In genomic region chr22:46845281-46846153, GRCh38 we compare ENCODE assay signal across 9 cellular contexts.
A peak's percentile ranks its signal among the peaks of the same experiment; 100 is the strongest.
DNase-seq lines count a peak whose midpoint lies in the region; ATAC-seq and TF ChIP-seq lines count a peak whose summit lies in the region.
"Had no signal": no experiment of that assay in that cellular context is flagged by ENCODE, and none has a peak within 500 bp of the region (broad histone marks: within the 10 kb centered on the region; RNA-seq: fewer than 3 reads in every experiment).

No MANE protein-coding gene starts in this region.

- no peak for DNase-seq in AG04449 (ENCODE audit: low read depth, low spot score)
- peak; percentile 3 for DNase-seq in RPMI7951 (ENCODE audit: low read depth)
- peak; percentile 43 to 86 for DNase-seq in fibroblast of lung (ENCODE audit: low read depth in 2 of 2)
- no peak for DNase-seq in ascending aorta (ENCODE audit: low spot score in 2 of 2)
- no peak for DNase-seq in activated CD4-positive, alpha-beta memory T cell treated with anti-CD3 and anti-CD28 coated beads for 36 hours
- DNase-seq: effector memory CD8-positive, alpha-beta T cell had no signal

- H3K79me2 ChIP-seq in fibroblast of lung (ENCODE audit: control insufficient read depth, insufficient read depth, low read length) = no peaks in the 10 kb centered on the region
- no peaks in the 10 kb centered on the region for H3K79me2 ChIP-seq in neural cell (replicated peaks; ENCODE audit: insufficient read depth, low read length)

- H2AFZ ChIP-seq in fibroblast of lung (ENCODE audit: low read length) (no peak overlapping the region), neural cell (ENCODE audit: low read depth, low read length) (no peak overlapping the region)

- no peak overlapping the region for H3K4me3 Mint-ChIP-seq in activated CD4-positive, alpha-beta memory T cell treated with anti-CD3 and anti-CD28 coated beads for 36 hours
- H3K4me3 Mint-ChIP-seq: effector memory CD8-positive, alpha-beta T cell had no signal

- H3K36me3 ChIP-seq in fibroblast of lung (ENCODE audit: control insufficient read depth, insufficient read depth, low read length) (no peaks in the 10 kb centered on the region), neural cell (ENCODE audit: insufficient read depth, low read length) (no peaks in the 10 kb centered on the region), ascending aorta (peaks cover 0 to 2% of the 10 kb centered on the region in 2 donors)

- no peaks in the 10 kb centered on the region for H3K27me3 Mint-ChIP-seq in activated CD4-positive, alpha-beta memory T cell treated with anti-CD3 and anti-CD28 coated beads for 36 hours
- H3K27me3 Mint-ChIP-seq: effector memory CD8-positive, alpha-beta T cell had no signal

- no peaks in the 10 kb centered on the region for H3K9me3 ChIP-seq in fibroblast of lung (ENCODE audit: control insufficient read depth, insufficient read depth, low read depth, low read length)
- H3K9me3 ChIP-seq in neural cell (ENCODE audit: low read length) = no peaks in the 10 kb centered on the region
- no peaks in the 10 kb centered on the region for H3K9me3 ChIP-seq in ascending aorta

- ATAC-seq in HG02973 (IDR thresholded peaks at IDR 0.05; ENCODE audit: unreplicated experiment) (no peak), HG03439 (IDR thresholded peaks at IDR 0.05; ENCODE audit: unreplicated experiment) (no peak)
- ATAC-seq: effector memory CD8-positive, alpha-beta T cell had no signal

- no peaks in the 10 kb centered on the region for H3K9me3 Mint-ChIP-seq in activated CD4-positive, alpha-beta memory T cell treated with anti-CD3 and anti-CD28 coated beads for 36 hours
- H3K9me3 Mint-ChIP-seq: effector memory CD8-positive, alpha-beta T cell had no signal

- H3K4me1 ChIP-seq in fibroblast of lung (ENCODE audit: control insufficient read depth, extremely low read depth, insufficient read depth, low read length) (no peaks in the 10 kb centered on the region), ascending aorta (peaks cover 0 to 2% of the 10 kb centered on the region in 2 donors)

- H3K9ac ChIP-seq in fibroblast of lung (ENCODE audit: insufficient read depth, low read length) = no peak overlapping the region
- H3K9ac ChIP-seq in neural cell (ENCODE audit: low read length) = peak overlapping the region; percentile 10

- no peaks in the 10 kb centered on the region for H3K27me3 ChIP-seq in fibroblast of lung (ENCODE audit: control insufficient read depth, insufficient read depth, low read length)
- no peaks in the 10 kb centered on the region for H3K27me3 ChIP-seq in neural cell (ENCODE audit: insufficient read depth, low read depth, low read length)
- H3K27me3 ChIP-seq in ascending aorta = no peaks in the 10 kb centered on the region

- H3K4me2 ChIP-seq in fibroblast of lung (ENCODE audit: extremely low read depth, insufficient read depth, low read length) (peak overlapping the region; percentile 88), neural cell (ENCODE audit: low read length) (no peak overlapping the region)

- H3F3A ChIP-seq in neural cell (ENCODE audit: insufficient read depth, low read length, poor library complexity, severe bottlenecking) = no peaks in the 10 kb centered on the region

- TF ChIP-seq RAD21 in neural cell (conservative IDR thresholded peaks at IDR 0.05) = peak; percentile 94

- TF ChIP-seq CTCF in AG04449 (IDR thresholded peaks at IDR 0.05; ENCODE audit: insufficient read depth, low read length, missing control alignments) (peak; percentile 11), fibroblast of lung (conservative IDR thresholded peaks at IDR 0.05 in 1 of 2, IDR thresholded peaks at IDR 0.05 in 1 of 2; ENCODE audit: low read depth in 1 of 2, low read length in 2 of 2) (peak; percentile 55 to 62), neural cell (IDR thresholded peaks at IDR 0.05; ENCODE audit: poor library complexity, severe bottlenecking) (peak; percentile 88), ascending aorta (IDR thresholded peaks at IDR 0.05) (peak in 1 of 3 experiments; percentile 34)

- intact Hi-C loops in ascending aorta (cut with DNase I) = no loop called here
- intact Hi-C loops in activated CD4-positive, alpha-beta memory T cell treated with anti-CD3 and anti-CD28 coated beads for 36 hours (cut with micrococcal nuclease) = no loop called here

- H3K27ac ChIP-seq in fibroblast of lung (ENCODE audit: insufficient read depth, low read length) (peak overlapping the region; percentile 24), neural cell (ENCODE audit: low read length) (peak overlapping the region; percentile 47), ascending aorta (no peak overlapping the region)

- no peak overlapping the region for H3K27ac Mint-ChIP-seq in activated CD4-positive, alpha-beta memory T cell treated with anti-CD3 and anti-CD28 coated beads for 36 hours

- no peaks in the 10 kb centered on the region for H3K9me2 ChIP-seq in neural cell (ENCODE audit: insufficient read depth, low read length)

- peak overlapping the region; percentile 19 for H3K4me3 ChIP-seq in AG04449 (ENCODE audit: low read depth, low read length)
- peak overlapping the region; percentile 19 to 40 (median 28) for H3K4me3 ChIP-seq in fibroblast of lung (replicated peaks in 1 of 4; ENCODE audit: control extremely low read depth in 1 of 4, insufficient read depth in 1 of 4, low read depth in 3 of 4, low read length in 4 of 4)
- H3K4me3 ChIP-seq in neural cell (ENCODE audit: low read length) = no peak overlapping the region
- H3K4me3 ChIP-seq in ascending aorta = peak overlapping the region in 1 of 2 donors; percentile 47

- peaks cover 32% of the 10 kb centered on the region for H3K4me1 Mint-ChIP-seq in activated CD4-positive, alpha-beta memory T cell treated with anti-CD3 and anti-CD28 coated beads for 36 hours (ENCODE audit: low read depth)

- H4K20me1 ChIP-seq in fibroblast of lung (ENCODE audit: control insufficient read depth, extremely low read depth, insufficient read depth, low read length) (no peaks in the 10 kb centered on the region), neural cell (ENCODE audit: insufficient read depth) (no peaks in the 10 kb centered on the region)

- peaks cover 10% of the 10 kb centered on the region for H3K36me3 Mint-ChIP-seq in activated CD4-positive, alpha-beta memory T cell treated with anti-CD3 and anti-CD28 coated beads for 36 hours

- POLR2A ChIA-PET in AG04449 (lab: Yijun Ruan, JAX) = interaction anchor here (0.6 kb wide), 1 partner anchor 16 kb away, joined by 4 read pairs; no protein-coding TSS in a partner anchor
- POLR2A ChIA-PET in activated CD4-positive, alpha-beta memory T cell treated with anti-CD3 and anti-CD28 coated beads for 36 hours (lab: Charles Lee) = no interaction called here

- TF ChIP-seq EP300 in neural cell (conservative IDR thresholded peaks at IDR 0.05; ENCODE audit: poor library complexity, severe bottlenecking) = no peak

- CTCF ChIA-PET in AG04449 (lab: Yijun Ruan, JAX) = interaction anchor here (0.8 to 5.4 kb wide), 29 partner anchors 10 to 1727 kb away, joined by 3 to 44 read pairs (median 4); no protein-coding TSS in a partner anchor
- CTCF ChIA-PET in activated CD4-positive, alpha-beta memory T cell treated with anti-CD3 and anti-CD28 coated beads for 36 hours (lab: Charles Lee) = interaction anchor here (0.9 to 1.2 kb wide), 2 partner anchors 18 to 47 kb away, joined by 3 read pairs; no protein-coding TSS in a partner anchor

TF ChIP-seq in neural cell, 6 proteins besides CTCF, POLR2A, EP300 and RAD21:
- TF ChIP-seq, protein P1, sequence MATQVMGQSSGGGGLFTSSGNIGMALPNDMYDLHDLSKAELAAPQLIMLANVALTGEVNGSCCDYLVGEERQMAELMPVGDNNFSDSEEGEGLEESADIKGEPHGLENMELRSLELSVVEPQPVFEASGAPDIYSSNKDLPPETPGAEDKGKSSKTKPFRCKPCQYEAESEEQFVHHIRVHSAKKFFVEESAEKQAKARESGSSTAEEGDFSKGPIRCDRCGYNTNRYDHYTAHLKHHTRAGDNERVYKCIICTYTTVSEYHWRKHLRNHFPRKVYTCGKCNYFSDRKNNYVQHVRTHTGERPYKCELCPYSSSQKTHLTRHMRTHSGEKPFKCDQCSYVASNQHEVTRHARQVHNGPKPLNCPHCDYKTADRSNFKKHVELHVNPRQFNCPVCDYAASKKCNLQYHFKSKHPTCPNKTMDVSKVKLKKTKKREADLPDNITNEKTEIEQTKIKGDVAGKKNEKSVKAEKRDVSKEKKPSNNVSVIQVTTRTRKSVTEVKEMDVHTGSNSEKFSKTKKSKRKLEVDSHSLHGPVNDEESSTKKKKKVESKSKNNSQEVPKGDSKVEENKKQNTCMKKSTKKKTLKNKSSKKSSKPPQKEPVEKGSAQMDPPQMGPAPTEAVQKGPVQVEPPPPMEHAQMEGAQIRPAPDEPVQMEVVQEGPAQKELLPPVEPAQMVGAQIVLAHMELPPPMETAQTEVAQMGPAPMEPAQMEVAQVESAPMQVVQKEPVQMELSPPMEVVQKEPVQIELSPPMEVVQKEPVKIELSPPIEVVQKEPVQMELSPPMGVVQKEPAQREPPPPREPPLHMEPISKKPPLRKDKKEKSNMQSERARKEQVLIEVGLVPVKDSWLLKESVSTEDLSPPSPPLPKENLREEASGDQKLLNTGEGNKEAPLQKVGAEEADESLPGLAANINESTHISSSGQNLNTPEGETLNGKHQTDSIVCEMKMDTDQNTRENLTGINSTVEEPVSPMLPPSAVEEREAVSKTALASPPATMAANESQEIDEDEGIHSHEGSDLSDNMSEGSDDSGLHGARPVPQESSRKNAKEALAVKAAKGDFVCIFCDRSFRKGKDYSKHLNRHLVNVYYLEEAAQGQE (IDR thresholded peaks at IDR 0.05; ENCODE audit: borderline replicate concordance) = no peak
- no peak for TF ChIP-seq MXI1 (conservative IDR thresholded peaks at IDR 0.05; ENCODE audit: poor library complexity, severe bottlenecking)
- TF ChIP-seq EZH2 (IDR thresholded peaks at IDR 0.05; ENCODE audit: borderline replicate concordance, insufficient read depth, low read length, poor library complexity, severe bottlenecking) = no peak
- no peak for TF ChIP-seq TAF1 (IDR thresholded peaks at IDR 0.05; ENCODE audit: low read depth)
- TF ChIP-seq POLR2AphosphoS5 (IDR thresholded peaks at IDR 0.05) = no peak
- TF ChIP-seq SMC3 (conservative IDR thresholded peaks at IDR 0.05; ENCODE audit: poor library complexity) = peak; percentile 88

Comparison
In these comparisons a context has a peak if more than half of its experiments do, and no peak if none do; other contexts are left out.
1. DNase-seq: peak in RPMI7951 (single experiment) and fibroblast of lung (2 of 2); none in AG04449 (single experiment), ascending aorta (0 of 2) and activated CD4-positive, alpha-beta memory T cell treated with anti-CD3 and anti-CD28 coated beads for 36 hours (single experiment).
2. H3K27ac ChIP-seq: peak in fibroblast of lung (single experiment) and neural cell (single experiment); none in ascending aorta (0 of 2).